Comparison of ENCODE assay signal across 8 cellular contexts in the genomic region with DNA sequence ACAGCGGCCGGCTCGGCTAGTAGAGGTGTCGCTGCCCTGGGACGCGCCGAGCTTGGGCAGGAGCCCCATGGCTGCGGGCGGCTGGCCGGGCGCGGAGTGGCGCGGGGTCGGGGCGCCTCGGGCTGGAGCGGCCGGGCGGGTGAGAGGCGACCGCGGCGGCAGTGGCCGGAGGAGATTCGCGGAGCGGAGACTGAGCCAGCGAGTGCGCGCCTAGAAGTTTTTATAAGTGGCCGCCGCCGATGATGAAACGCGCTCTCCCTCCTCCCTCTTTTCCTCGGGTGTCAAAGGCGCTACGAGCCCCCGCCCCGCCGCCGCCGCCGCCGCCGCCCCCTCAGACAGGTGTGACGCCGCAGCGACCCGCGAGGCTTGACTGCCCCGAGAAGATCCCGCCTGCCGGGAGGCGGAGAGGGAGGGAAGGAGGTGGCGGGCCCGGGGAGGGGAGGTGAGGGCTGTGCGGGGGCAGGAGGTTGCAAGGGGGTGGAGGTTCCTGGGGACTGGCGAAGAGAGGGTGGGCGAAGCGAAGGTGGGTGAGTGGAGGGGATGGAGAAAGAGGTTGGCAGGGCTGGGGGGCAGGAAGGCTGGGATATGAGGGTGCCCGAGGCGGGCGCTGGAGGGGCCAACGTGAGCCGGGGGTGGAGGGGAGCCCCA. TPM values are rescaled to one million over a fixed set of nuclear protein-coding genes. Genes with fewer than 3 reads are reported as not detected.
A peak's percentile ranks its signal among the peaks of the same experiment; 100 is the strongest.
DNase-seq lines count a peak whose midpoint lies in the region; ATAC-seq, FAIRE-seq and TF ChIP-seq lines count a peak whose summit lies in the region.

A gene (minus strand): TSS at position 192 of the 648 bp plus-strand sequence. CDS start 123 bp downstream, at position 69.

- H2AK5ac ChIP-seq in H1 (ENCODE audit: low read depth, low read length) (no peak within 1 kb of the TSS), mesendoderm (ENCODE audit: low read length) (no peak within 1 kb of the TSS)

- H3K4me1 ChIP-seq in H1 (replicated peaks in 1 of 4; ENCODE audit: control insufficient read depth in 3 of 4, insufficient read depth in 4 of 4, low read length in 3 of 4) (peaks cover 0 to 11% (median 10%) of the 10 kb centered on the region in 4 experiments; a peak in 6 of 7 replicates), mesendoderm (ENCODE audit: control insufficient read depth, low read depth, low read length) (peaks cover 7% of the 10 kb centered on the region), upper lobe of left lung (peaks cover 6 to 24% (median 11%) of the 10 kb centered on the region in 4 donors)

- peak within 1 kb of the TSS; percentile 96 to 99 for H3K4me2 ChIP-seq in H1 (ENCODE audit: insufficient read depth in 1 of 2, low read depth in 2 of 2, low read length in 2 of 2)
- H3K4me2 ChIP-seq in mesendoderm (ENCODE audit: low read length), result peak within 1 kb of the TSS; percentile 83

- H3K4me3 ChIP-seq in H1 (ENCODE audit: extremely low read depth in 1 of 4, insufficient read depth in 2 of 4, low read depth in 3 of 4, low read length in 4 of 4) (peak within 1 kb of the TSS; percentile 57 to 70 (median 60)), mesendoderm (ENCODE audit: low read length) (peak within 1 kb of the TSS; percentile 34), upper lobe of left lung (peak within 1 kb of the TSS; percentile 57 to 75 (median 66))

- H2BK5ac ChIP-seq in H1 (ENCODE audit: low read depth, low read length), result no peak within 1 kb of the TSS; the same call in 1 of the 2 replicates
- H2BK5ac ChIP-seq in mesendoderm (ENCODE audit: low read length), result peak within 1 kb of the TSS; percentile 87

- WGBS in H1 (ENCODE audit: extremely low coverage in 1 of 2, insufficient coverage in 1 of 2, insufficient read length in 1 of 2, insufficient replicate concordance in 2 of 2, low coverage in 1 of 2, low lambda C conversion rate in 2 of 2, missing lambda C conversion rate in 1 of 2), 2 experiments, result 2% methylated on average over 36 of the region's 67 CpGs; no CpG with 5 or more reads in 1 of the 2 experiments
- WGBS in mesendoderm (ENCODE audit: extremely low coverage, insufficient coverage, low lambda C conversion rate), result no CpG with 5 or more reads among the region's 67 CpGs
- 1 to 3% methylated on average over 11 of the region's 67 CpGs for WGBS in upper lobe of left lung, 2 donors

- H3K9me3 ChIP-seq in H1 (ENCODE audit: insufficient read depth in 2 of 2, low read depth in 1 of 2, low read length in 1 of 2), result no peaks in the 10 kb centered on the region
- no peaks in the 10 kb centered on the region for H3K9me3 ChIP-seq in upper lobe of left lung

- POLR2A ChIA-PET in H1 (lab: Charles Lee; ENCODE audit: partially characterized antibody), result interaction anchor here (0.6 to 1.6 kb wide), 2 partner anchors 10 to 345 kb away, joined by 3 read pairs; a partner anchor contains a TSS

- H4K91ac ChIP-seq in H1 (replicated peaks; ENCODE audit: insufficient read length, low read length), result no peak within 1 kb of the TSS

- H2BK15ac ChIP-seq in H1 (ENCODE audit: low read length), result peak within 1 kb of the TSS; percentile 90; the same call in 1 of the 2 replicates
- H2BK15ac ChIP-seq in mesendoderm (replicated peaks; ENCODE audit: low read depth), result no peak within 1 kb of the TSS

- no peak within 1 kb of the TSS for H3K27ac ChIP-seq in H1 (ENCODE audit: low read depth, low read length)
- H3K27ac ChIP-seq in mesendoderm (ENCODE audit: low read depth, low read length), result peak within 1 kb of the TSS; percentile 15
- peak within 1 kb of the TSS; percentile 75 to 92 (median 88) for H3K27ac ChIP-seq in upper lobe of left lung

- H4K8ac ChIP-seq in H1 (ENCODE audit: extremely low read depth, insufficient read depth, low read length) (peak within 1 kb of the TSS; percentile 53), mesendoderm (ENCODE audit: low read depth, low read length) (no peak within 1 kb of the TSS)

- DNase-seq in NCI-H1417 (lab: John Stamatoyannopoulos, UW) (peak; percentile 41 to 83 (median 78)), NCI-H1417 treated with DMSO at 0.1 percent for 48 hours (lab: John Stamatoyannopoulos, UW) (no peak), NCI-H345 treated with DMSO at 0.1 percent for 48 hours (lab: John Stamatoyannopoulos, UW; ENCODE audit: unreplicated experiment) (peak; percentile 2), H1 (ENCODE audit: low read depth in 1 of 2, low spot score in 2 of 2) (peak in 1 of 2 experiments; percentile 79), mesendoderm (peak; percentile 87), upper lobe of left lung (peak; percentile 48 to 90)

- TF ChIP-seq POLR2A in H1 (IDR thresholded peaks at IDR 0.05; ENCODE audit: control extremely low read depth in 1 of 2, low read depth in 2 of 2, low read length in 2 of 2), result no peak
- peak in 2 of 4 donors; percentile 60 to 68 for TF ChIP-seq POLR2A in upper lobe of left lung (IDR thresholded peaks at IDR 0.05)

- TF ChIP-seq RAD21 in H1 (IDR thresholded peaks at IDR 0.05 in 1 of 2, conservative IDR thresholded peaks at IDR 0.05 in 1 of 2; ENCODE audit: low read depth in 2 of 2, low read length in 2 of 2), result no peak

- no peak for TF ChIP-seq CTCF in H1 (IDR thresholded peaks at IDR 0.05; ENCODE audit: control extremely low read depth in 1 of 3, insufficient read depth in 1 of 3, low read depth in 1 of 3, low read length in 3 of 3)
- no peak for TF ChIP-seq CTCF in upper lobe of left lung (IDR thresholded peaks at IDR 0.05)

- H2AFZ ChIP-seq in H1 (ENCODE audit: low read length), result peak within 1 kb of the TSS; percentile 92; the same call in 1 of the 2 replicates

- H3K23ac ChIP-seq in H1 (ENCODE audit: insufficient read length) (no peak within 1 kb of the TSS), mesendoderm (ENCODE audit: low read length) (peak within 1 kb of the TSS; percentile 89)

- peaks cover 14% of the 10 kb centered on the region; the same call in 1 of the 2 replicates for H3K23me2 ChIP-seq in H1 (ENCODE audit: low read depth, low read length)

- no peaks in the 10 kb centered on the region for H3K79me2 ChIP-seq in H1 (ENCODE audit: control insufficient read depth in 1 of 2, insufficient read depth in 2 of 2, low read length in 2 of 2)
- H3K79me2 ChIP-seq in mesendoderm (ENCODE audit: control insufficient read depth, insufficient read depth, low read length), result peaks cover 9% of the 10 kb centered on the region

- H3K79me1 ChIP-seq in H1 (ENCODE audit: low read depth, low read length), result no peaks in the 10 kb centered on the region
- peaks cover 3% of the 10 kb centered on the region for H3K79me1 ChIP-seq in mesendoderm (ENCODE audit: low read length)

- TF ChIP-seq EP300 in H1 (IDR thresholded peaks at IDR 0.05; ENCODE audit: borderline replicate concordance in 1 of 2, low read depth in 2 of 2, low read length in 2 of 2), result no peak
- no peak for TF ChIP-seq EP300 in upper lobe of left lung (IDR thresholded peaks at IDR 0.05)

- H3K36me3 ChIP-seq in H1 (ENCODE audit: control insufficient read depth in 2 of 4, insufficient read depth in 4 of 4, low read length in 3 of 4) (no peaks in the 10 kb centered on the region), mesendoderm (ENCODE audit: control insufficient read depth, insufficient read depth, low read length) (no peaks in the 10 kb centered on the region), upper lobe of left lung (no peaks in the 10 kb centered on the region)

- no peaks in the 10 kb centered on the region for H4K20me1 ChIP-seq in H1 (replicated peaks in 1 of 2; ENCODE audit: control insufficient read depth in 1 of 2, insufficient read depth in 2 of 2, low read length in 2 of 2)

- no peak within 1 kb of the TSS for H3K14ac ChIP-seq in H1 (ENCODE audit: insufficient read length)

- H3K4ac ChIP-seq in H1 (replicated peaks; ENCODE audit: insufficient read length, low read depth, low read length), result no peak within 1 kb of the TSS
- peak within 1 kb of the TSS; percentile 87 for H3K4ac ChIP-seq in mesendoderm (ENCODE audit: low read depth, low read length)

- peaks cover 14 to 35% (median 29%) of the 10 kb centered on the region in 4 experiments for H3K27me3 ChIP-seq in H1 (replicated peaks in 1 of 4; ENCODE audit: control insufficient read depth in 3 of 4, extremely low read depth in 1 of 4, insufficient read depth in 3 of 4, low read length in 3 of 4)
- no peaks in the 10 kb centered on the region for H3K27me3 ChIP-seq in mesendoderm (ENCODE audit: insufficient read depth, low read length, poor library complexity)
- peaks cover 0 to 5% (median 0%) of the 10 kb centered on the region in 4 donors for H3K27me3 ChIP-seq in upper lobe of left lung

- FAIRE-seq in H1 (lab: Jason Lieb, UNC), result no peak

- H3K9ac ChIP-seq in H1 (replicated peaks in 1 of 4; ENCODE audit: extremely low read depth in 1 of 4, low read depth in 3 of 4, low read length in 3 of 4) (peak within 1 kb of the TSS; percentile 8 to 79 (median 48)), mesendoderm (ENCODE audit: low read length) (peak within 1 kb of the TSS; percentile 79)

- ATAC-seq in upper lobe of left lung (ENCODE audit: low FRiP score in 2 of 2), result peak; percentile 38 to 73
- ATAC-seq in GM21717 (IDR thresholded peaks at IDR 0.05; ENCODE audit: unreplicated experiment), result no peak
- no peak for ATAC-seq in GM21723 (IDR thresholded peaks at IDR 0.05; ENCODE audit: unreplicated experiment)

- H2BK120ac ChIP-seq in H1 (replicated peaks; ENCODE audit: low read depth, low read length) (no peak within 1 kb of the TSS), mesendoderm (ENCODE audit: low read depth, low read length) (no peak within 1 kb of the TSS)

- CTCF ChIA-PET in H1 (lab: Charles Lee; ENCODE audit: partially characterized antibody), result no interaction called here

- H3K18ac ChIP-seq in H1 (ENCODE audit: extremely low read depth, low read length) (peak within 1 kb of the TSS; percentile 24; the same call in 1 of the 2 replicates), mesendoderm (ENCODE audit: low read length) (peak within 1 kb of the TSS; percentile 90)

- peak within 1 kb of the TSS; percentile 77; the same call in 1 of the 2 replicates for H2BK12ac ChIP-seq in H1 (ENCODE audit: low read depth, low read length)

- peak within 1 kb of the TSS; percentile 86; the same call in 1 of the 2 replicates for H2BK20ac ChIP-seq in H1 (ENCODE audit: low read length)

- H3K56ac ChIP-seq in H1 (replicated peaks; ENCODE audit: insufficient read length, low read depth, low read length) (no peak within 1 kb of the TSS), mesendoderm (ENCODE audit: low read length) (peak within 1 kb of the TSS; percentile 93)

- H4K5ac ChIP-seq in H1 (ENCODE audit: insufficient read length, low read depth, low read length) (no peak within 1 kb of the TSS), mesendoderm (ENCODE audit: low read length) (no peak within 1 kb of the TSS)

RNA-seq across cellular contexts. Expression of the gene that starts here (rescaled TPM):
- total RNA-seq in H1 (2021; fragmentation: NEBNext Ultra II Directional; extraction: Animal tissue kit (Norgen Biotek cat#: 25700)), result 1.1 TPM in 2 replicates
- 2.3 and 4.1 TPM in 2 replicates for polyA plus RNA-seq in H1 (2011; rRNA removed)
- 1.3 TPM for polyA plus RNA-seq in H1 (2011; cell fraction: cytosol; rRNA removed)
- polyA plus RNA-seq in H1 (2011; cell fraction: nucleus; rRNA removed), result 5.7 TPM
- 0.72 to 2.4 TPM (median 1.6 TPM) in 4 replicates for polyA plus RNA-seq in H1 (2012, experiment 1 of 2)
- 0.87 TPM for polyA plus RNA-seq in H1 (2012, experiment 2 of 2)
- polyA plus RNA-seq in H1 (2013, experiment 1 of 2), result 2.4 TPM
- 2.6 TPM for polyA plus RNA-seq in H1 (2013, experiment 2 of 2)
- 2.0 and 2.2 TPM in 2 replicates for polyA minus RNA-seq in H1 (2011; rRNA and poly(A)+ RNA removed)
- polyA minus RNA-seq in H1 (2011; cell fraction: cytosol; rRNA and poly(A)+ RNA removed), result 0.29 TPM
- polyA minus RNA-seq in H1 (2011; cell fraction: nucleus; rRNA and poly(A)+ RNA removed), result 3.9 TPM
- 8.9 TPM for polyA plus RNA-seq in mesendoderm (2013, experiment 1 of 2)
- polyA plus RNA-seq in mesendoderm (2013, experiment 2 of 2), result 7.1 TPM
- total RNA-seq in upper lobe of left lung, result 100 to 1,000 TPM in 5 of 6 donors, 10 to 100 TPM in 1; 56.2 to 308 (median 133) TPM

Comparison
In these comparisons a context has a peak if more than half of its experiments do, and no peak if none do; other contexts are left out.
1. RNA of the gene that starts here (total RNA-seq): 56.2 to 308 TPM in upper lobe of left lung; 1.1 TPM in H1; every median in the first group is over 10 times any median in the second.
2. ATAC-seq: peak in upper lobe of left lung (2 of 2); none in GM21717 (single experiment) and GM21723 (single experiment).
3. Peak in every context shown above with its lines, with median percentiles within 50 percentile points of each other: H3K4me3 ChIP-seq.